ENCODE assay signal across 1 cellular context in the genomic region with DNA sequence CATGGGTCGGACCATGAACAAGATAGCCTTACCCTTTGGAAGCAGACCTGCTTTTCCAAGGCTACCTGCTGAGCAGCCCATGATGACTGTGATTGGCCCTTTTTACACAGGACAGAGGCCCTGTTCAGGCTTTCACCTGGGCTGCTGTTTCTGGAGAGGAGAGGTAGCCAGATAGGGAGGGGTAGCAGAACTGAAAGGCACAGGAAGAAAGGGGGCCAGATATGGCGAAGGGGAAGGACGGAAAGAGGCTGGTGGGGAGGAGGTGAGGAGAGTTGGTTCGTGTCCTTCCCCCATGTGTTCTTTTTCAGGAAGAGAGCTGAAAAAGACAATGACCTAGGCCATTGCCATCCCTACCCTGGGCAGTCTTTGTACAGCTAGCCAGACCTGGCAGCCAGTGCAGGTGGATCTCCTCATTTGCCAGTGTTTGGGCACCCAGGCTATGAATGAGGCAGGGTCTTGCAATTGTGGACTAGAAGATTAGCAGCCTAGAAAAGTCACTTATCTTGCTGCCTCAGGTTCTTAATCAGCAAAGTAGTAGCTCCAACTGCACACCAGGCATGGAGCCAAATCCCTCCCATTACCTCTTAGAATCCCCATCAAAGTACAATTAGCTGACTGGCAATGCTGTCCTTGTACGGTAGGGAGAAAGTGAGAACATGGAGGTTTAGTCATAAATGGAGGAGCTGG.
TF ChIP-seq lines count a peak whose summit lies in the region.

No MANE protein-coding gene starts in this region.

TF ChIP-seq in K562, 482 proteins besides CTCF, POLR2A, EP300 and RAD21 (continued from another document and continues in another):
- 0 out of 2 replicates have a peak, but pooled peaks have one; percentile 54 for TF ChIP-seq GATAD2B (IDR thresholded peaks at IDR 0.05; ENCODE audit: borderline replicate concordance)
- peak; percentile 94 for TF ChIP-seq POLR2AphosphoS5 (IDR thresholded peaks at IDR 0.05; ENCODE audit: control insufficient read depth, insufficient read depth, low read depth, low read length)
- TF ChIP-seq, protein P1, sequence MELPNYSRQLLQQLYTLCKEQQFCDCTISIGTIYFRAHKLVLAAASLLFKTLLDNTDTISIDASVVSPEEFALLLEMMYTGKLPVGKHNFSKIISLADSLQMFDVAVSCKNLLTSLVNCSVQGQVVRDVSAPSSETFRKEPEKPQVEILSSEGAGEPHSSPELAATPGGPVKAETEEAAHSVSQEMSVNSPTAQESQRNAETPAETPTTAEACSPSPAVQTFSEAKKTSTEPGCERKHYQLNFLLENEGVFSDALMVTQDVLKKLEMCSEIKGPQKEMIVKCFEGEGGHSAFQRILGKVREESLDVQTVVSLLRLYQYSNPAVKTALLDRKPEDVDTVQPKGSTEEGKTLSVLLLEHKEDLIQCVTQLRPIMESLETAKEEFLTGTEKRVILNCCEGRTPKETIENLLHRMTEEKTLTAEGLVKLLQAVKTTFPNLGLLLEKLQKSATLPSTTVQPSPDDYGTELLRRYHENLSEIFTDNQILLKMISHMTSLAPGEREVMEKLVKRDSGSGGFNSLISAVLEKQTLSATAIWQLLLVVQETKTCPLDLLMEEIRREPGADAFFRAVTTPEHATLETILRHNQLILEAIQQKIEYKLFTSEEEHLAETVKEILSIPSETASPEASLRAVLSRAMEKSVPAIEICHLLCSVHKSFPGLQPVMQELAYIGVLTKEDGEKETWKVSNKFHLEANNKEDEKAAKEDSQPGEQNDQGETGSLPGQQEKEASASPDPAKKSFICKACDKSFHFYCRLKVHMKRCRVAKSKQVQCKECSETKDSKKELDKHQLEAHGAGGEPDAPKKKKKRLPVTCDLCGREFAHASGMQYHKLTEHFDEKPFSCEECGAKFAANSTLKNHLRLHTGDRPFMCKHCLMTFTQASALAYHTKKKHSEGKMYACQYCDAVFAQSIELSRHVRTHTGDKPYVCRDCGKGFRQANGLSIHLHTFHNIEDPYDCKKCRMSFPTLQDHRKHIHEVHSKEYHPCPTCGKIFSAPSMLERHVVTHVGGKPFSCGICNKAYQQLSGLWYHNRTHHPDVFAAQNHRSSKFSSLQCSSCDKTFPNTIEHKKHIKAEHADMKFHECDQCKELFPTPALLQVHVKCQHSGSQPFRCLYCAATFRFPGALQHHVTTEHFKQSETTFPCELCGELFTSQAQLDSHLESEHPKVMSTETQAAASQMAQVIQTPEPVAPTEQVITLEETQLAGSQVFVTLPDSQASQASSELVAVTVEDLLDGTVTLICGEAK (IDR thresholded peaks at IDR 0.05) = no peak; the same call in 1 of the 2 replicates
- TF ChIP-seq, protein P1 (CRISPR knock-in tag; IDR thresholded peaks at IDR 0.05) = no peak
- peak; percentile 97 for TF ChIP-seq ARID1B (IDR thresholded peaks at IDR 0.05)
- TF ChIP-seq, protein P2, sequence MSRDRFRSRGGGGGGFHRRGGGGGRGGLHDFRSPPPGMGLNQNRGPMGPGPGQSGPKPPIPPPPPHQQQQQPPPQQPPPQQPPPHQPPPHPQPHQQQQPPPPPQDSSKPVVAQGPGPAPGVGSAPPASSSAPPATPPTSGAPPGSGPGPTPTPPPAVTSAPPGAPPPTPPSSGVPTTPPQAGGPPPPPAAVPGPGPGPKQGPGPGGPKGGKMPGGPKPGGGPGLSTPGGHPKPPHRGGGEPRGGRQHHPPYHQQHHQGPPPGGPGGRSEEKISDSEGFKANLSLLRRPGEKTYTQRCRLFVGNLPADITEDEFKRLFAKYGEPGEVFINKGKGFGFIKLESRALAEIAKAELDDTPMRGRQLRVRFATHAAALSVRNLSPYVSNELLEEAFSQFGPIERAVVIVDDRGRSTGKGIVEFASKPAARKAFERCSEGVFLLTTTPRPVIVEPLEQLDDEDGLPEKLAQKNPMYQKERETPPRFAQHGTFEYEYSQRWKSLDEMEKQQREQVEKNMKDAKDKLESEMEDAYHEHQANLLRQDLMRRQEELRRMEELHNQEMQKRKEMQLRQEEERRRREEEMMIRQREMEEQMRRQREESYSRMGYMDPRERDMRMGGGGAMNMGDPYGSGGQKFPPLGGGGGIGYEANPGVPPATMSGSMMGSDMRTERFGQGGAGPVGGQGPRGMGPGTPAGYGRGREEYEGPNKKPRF (IDR thresholded peaks at IDR 0.05; ENCODE audit: low read depth, low read length) = no peak
- TF ChIP-seq, protein P3, sequence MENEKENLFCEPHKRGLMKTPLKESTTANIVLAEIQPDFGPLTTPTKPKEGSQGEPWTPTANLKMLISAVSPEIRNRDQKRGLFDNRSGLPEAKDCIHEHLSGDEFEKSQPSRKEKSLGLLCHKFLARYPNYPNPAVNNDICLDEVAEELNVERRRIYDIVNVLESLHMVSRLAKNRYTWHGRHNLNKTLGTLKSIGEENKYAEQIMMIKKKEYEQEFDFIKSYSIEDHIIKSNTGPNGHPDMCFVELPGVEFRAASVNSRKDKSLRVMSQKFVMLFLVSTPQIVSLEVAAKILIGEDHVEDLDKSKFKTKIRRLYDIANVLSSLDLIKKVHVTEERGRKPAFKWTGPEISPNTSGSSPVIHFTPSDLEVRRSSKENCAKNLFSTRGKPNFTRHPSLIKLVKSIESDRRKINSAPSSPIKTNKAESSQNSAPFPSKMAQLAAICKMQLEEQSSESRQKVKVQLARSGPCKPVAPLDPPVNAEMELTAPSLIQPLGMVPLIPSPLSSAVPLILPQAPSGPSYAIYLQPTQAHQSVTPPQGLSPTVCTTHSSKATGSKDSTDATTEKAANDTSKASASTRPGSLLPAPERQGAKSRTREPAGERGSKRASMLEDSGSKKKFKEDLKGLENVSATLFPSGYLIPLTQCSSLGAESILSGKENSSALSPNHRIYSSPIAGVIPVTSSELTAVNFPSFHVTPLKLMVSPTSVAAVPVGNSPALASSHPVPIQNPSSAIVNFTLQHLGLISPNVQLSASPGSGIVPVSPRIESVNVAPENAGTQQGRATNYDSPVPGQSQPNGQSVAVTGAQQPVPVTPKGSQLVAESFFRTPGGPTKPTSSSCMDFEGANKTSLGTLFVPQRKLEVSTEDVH (IDR thresholded peaks at IDR 0.05; ENCODE audit: low read depth, partially characterized antibody) = no peak
- TF ChIP-seq MAFF (IDR thresholded peaks at IDR 0.05; ENCODE audit: low read length) = peak; percentile 64
- TF ChIP-seq RBBP5 (IDR thresholded peaks at IDR 0.05; ENCODE audit: borderline replicate concordance, insufficient read depth, low read length, poor library complexity, severe bottlenecking) = no peak
- no peak for TF ChIP-seq SRSF7 (optimal IDR thresholded peaks at IDR 0.05; ENCODE audit: low read depth, low read length)
- TF ChIP-seq JUND (IDR thresholded peaks at IDR 0.05; ENCODE audit: borderline replicate concordance, low read depth, low read length) = peak; percentile 55; the same call in 1 of the 2 replicates
- peak; percentile 55; the same call in 1 of the 3 replicates for TF ChIP-seq JUND (tag; IDR thresholded peaks at IDR 0.05; ENCODE audit: borderline replicate concordance, low read depth, low read length)
- TF ChIP-seq, protein P4, sequence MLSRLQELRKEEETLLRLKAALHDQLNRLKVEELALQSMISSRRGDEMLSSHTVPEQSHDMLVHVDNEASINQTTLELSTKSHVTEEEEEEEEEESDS (CRISPR knock-in tag; IDR thresholded peaks at IDR 0.05) = no peak
- peak; percentile 82 for TF ChIP-seq SMARCC2 (IDR thresholded peaks at IDR 0.05; ENCODE audit: low read depth)
- peak; percentile 59; the same call in 1 of the 2 replicates for TF ChIP-seq CTBP1 (IDR thresholded peaks at IDR 0.05; ENCODE audit: borderline replicate concordance)
- TF ChIP-seq WHSC1 (IDR thresholded peaks at IDR 0.05; ENCODE audit: low read length) = no peak
- TF ChIP-seq EP400 (IDR thresholded peaks at IDR 0.05) = peak; percentile 61
- TF ChIP-seq ESRRB (CRISPR knock-in tag; IDR thresholded peaks at IDR 0.05; ENCODE audit: borderline replicate concordance) = no peak
- no peak for TF ChIP-seq CBX1 (IDR thresholded peaks at IDR 0.05; ENCODE audit: low read depth)
- TF ChIP-seq, protein P5, sequence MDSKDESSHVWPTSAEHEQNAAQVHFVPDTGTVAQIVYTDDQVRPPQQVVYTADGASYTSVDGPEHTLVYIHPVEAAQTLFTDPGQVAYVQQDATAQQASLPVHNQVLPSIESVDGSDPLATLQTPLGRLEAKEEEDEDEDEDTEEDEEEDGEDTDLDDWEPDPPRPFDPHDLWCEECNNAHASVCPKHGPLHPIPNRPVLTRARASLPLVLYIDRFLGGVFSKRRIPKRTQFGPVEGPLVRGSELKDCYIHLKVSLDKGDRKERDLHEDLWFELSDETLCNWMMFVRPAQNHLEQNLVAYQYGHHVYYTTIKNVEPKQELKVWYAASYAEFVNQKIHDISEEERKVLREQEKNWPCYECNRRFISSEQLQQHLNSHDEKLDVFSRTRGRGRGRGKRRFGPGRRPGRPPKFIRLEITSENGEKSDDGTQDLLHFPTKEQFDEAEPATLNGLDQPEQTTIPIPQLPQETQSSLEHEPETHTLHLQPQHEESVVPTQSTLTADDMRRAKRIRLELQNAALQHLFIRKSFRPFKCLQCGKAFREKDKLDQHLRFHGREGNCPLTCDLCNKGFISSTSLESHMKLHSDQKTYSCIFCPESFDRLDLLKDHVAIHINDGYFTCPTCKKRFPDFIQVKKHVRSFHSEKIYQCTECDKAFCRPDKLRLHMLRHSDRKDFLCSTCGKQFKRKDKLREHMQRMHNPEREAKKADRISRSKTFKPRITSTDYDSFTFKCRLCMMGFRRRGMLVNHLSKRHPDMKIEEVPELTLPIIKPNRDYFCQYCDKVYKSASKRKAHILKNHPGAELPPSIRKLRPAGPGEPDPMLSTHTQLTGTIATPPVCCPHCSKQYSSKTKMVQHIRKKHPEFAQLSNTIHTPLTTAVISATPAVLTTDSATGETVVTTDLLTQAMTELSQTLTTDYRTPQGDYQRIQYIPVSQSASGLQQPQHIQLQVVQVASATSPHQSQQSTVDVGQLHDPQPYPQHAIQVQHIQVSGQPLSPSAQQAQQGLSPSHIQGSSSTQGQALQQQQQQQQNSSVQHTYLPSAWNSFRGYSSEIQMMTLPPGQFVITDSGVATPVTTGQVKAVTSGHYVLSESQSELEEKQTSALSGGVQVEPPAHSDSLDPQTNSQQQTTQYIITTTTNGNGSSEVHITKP (IDR thresholded peaks at IDR 0.05; ENCODE audit: partially characterized antibody) = peak; percentile 22
- no peak for TF ChIP-seq ZNF311 (CRISPR knock-in tag; IDR thresholded peaks at IDR 0.05)
- peak; percentile 95 for TF ChIP-seq TAL1 (IDR thresholded peaks at IDR 0.05)
- TF ChIP-seq GATA2 (CRISPR knock-in tag; IDR thresholded peaks at IDR 0.05) = peak; percentile 84
- no peak for TF ChIP-seq CHD2 (IDR thresholded peaks at IDR 0.05; ENCODE audit: low read depth, low read length)
- TF ChIP-seq, protein P6, sequence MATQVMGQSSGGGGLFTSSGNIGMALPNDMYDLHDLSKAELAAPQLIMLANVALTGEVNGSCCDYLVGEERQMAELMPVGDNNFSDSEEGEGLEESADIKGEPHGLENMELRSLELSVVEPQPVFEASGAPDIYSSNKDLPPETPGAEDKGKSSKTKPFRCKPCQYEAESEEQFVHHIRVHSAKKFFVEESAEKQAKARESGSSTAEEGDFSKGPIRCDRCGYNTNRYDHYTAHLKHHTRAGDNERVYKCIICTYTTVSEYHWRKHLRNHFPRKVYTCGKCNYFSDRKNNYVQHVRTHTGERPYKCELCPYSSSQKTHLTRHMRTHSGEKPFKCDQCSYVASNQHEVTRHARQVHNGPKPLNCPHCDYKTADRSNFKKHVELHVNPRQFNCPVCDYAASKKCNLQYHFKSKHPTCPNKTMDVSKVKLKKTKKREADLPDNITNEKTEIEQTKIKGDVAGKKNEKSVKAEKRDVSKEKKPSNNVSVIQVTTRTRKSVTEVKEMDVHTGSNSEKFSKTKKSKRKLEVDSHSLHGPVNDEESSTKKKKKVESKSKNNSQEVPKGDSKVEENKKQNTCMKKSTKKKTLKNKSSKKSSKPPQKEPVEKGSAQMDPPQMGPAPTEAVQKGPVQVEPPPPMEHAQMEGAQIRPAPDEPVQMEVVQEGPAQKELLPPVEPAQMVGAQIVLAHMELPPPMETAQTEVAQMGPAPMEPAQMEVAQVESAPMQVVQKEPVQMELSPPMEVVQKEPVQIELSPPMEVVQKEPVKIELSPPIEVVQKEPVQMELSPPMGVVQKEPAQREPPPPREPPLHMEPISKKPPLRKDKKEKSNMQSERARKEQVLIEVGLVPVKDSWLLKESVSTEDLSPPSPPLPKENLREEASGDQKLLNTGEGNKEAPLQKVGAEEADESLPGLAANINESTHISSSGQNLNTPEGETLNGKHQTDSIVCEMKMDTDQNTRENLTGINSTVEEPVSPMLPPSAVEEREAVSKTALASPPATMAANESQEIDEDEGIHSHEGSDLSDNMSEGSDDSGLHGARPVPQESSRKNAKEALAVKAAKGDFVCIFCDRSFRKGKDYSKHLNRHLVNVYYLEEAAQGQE (CRISPR knock-in tag; IDR thresholded peaks at IDR 0.05; ENCODE audit: low read depth) = no peak
- no peak for TF ChIP-seq FIP1L1 (IDR thresholded peaks at IDR 0.05; ENCODE audit: low read depth, low read length, poor library complexity, severe bottlenecking)
- no peak for TF ChIP-seq THRAP3 (IDR thresholded peaks at IDR 0.05; ENCODE audit: borderline replicate concordance)
- no peak for TF ChIP-seq BRD9 (IDR thresholded peaks at IDR 0.05; ENCODE audit: low read depth, partially characterized antibody)
- TF ChIP-seq, protein P7, sequence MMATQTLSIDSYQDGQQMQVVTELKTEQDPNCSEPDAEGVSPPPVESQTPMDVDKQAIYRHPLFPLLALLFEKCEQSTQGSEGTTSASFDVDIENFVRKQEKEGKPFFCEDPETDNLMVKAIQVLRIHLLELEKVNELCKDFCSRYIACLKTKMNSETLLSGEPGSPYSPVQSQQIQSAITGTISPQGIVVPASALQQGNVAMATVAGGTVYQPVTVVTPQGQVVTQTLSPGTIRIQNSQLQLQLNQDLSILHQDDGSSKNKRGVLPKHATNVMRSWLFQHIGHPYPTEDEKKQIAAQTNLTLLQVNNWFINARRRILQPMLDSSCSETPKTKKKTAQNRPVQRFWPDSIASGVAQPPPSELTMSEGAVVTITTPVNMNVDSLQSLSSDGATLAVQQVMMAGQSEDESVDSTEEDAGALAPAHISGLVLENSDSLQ (IDR thresholded peaks at IDR 0.05) = peak; percentile 43
- TF ChIP-seq TCFL5 (CRISPR knock-in tag; conservative IDR thresholded peaks at IDR 0.05) = no peak
